ENCODE assay signal across 25 cellular contexts in the genomic region with DNA sequence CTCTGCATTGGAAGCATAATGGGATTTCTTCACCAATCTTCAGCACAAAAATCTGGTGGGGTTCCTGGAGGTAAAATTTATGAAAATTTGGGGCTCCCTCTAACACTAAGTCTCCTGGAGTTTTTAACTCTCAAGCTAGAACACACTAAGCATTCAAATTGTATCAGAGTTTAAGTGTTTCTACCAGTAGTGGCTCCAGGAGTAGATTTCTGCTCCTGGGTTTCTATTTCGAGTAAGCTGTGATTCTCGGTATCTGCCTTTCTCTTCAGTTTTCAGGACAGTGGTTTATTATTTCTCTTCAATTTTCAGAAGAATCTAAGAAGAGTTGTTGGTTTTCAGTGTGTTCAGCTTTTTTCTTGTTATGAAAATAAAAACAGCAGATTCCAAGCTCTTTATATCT.
"Had no signal": no experiment of that assay in that cellular context is flagged by ENCODE, and none has a peak within 500 bp of the region (broad histone marks: within the 10 kb centered on the region; RNA-seq: fewer than 3 reads in every experiment).

No MANE protein-coding gene starts in this region.

- H3K4me3 Mint-ChIP-seq: activated CD4-positive, alpha-beta memory T cell treated with anti-CD3 and anti-CD28 coated beads for 36 hours; activated CD4-positive, alpha-beta T cell treated with anti-CD3 and anti-CD28 coated beads, Interleukin-2, amount 10 ng/mL, durations not matched to agents 7 days and 5 days; activated naive CD4-positive, alpha-beta T cell treated with anti-CD3 and anti-CD28 coated beads for 36 hours; activated naive CD8-positive, alpha-beta T cell; activated T-helper 17 cell treated with anti-CD3 and anti-CD28 coated beads, Interleukin-2, amount 50 U/mL, for 72 hours; brain; central memory CD8-positive, alpha-beta T cell had no signal

- DNase-seq: activated CD4-positive, alpha-beta memory T cell treated with anti-CD3 and anti-CD28 coated beads for 36 hours; activated CD4-positive, alpha-beta T cell treated with anti-CD3 and anti-CD28 coated beads, Interleukin-2, amount 10 ng/mL, durations not matched to agents 7 days and 5 days; activated CD4-positive, CD25-positive, alpha-beta regulatory T cell; activated gamma-delta T cell; activated naive CD4-positive, alpha-beta T cell treated with anti-CD3 and anti-CD28 coated beads for 36 hours; activated T-cell treated with anti-CD3 and anti-CD28 coated beads for 4 hours; activated T-cell treated with anti-CD3 and anti-CD28 coated beads, Interleukin-2, amount 50 U/mL, for 48 hours; amygdala; Karpas-422; NCI-H1048; NCI-H1417; NCI-H1930; NCI-H2107; NCI-H2171 treated with DMSO at 0.1 percent for 48 hours; NCI-H226; NCI-H510A; NCI-H526 treated with DMSO at 0.1 percent for 48 hours; PC-3; SHP77 treated with DMSO at 0.1 percent for 48 hours; T-helper 1 cell had no signal

- H3K27ac ChIP-seq: VCaP had no signal

- H3K36me3 Mint-ChIP-seq: activated CD4-positive, alpha-beta memory T cell treated with anti-CD3 and anti-CD28 coated beads for 36 hours; activated naive CD8-positive, alpha-beta T cell; brain had no signal

- H3K4me1 Mint-ChIP-seq: activated CD4-positive, alpha-beta T cell treated with anti-CD3 and anti-CD28 coated beads, Interleukin-2, amount 10 ng/mL, durations not matched to agents 7 days and 5 days; activated T-helper 17 cell treated with anti-CD3 and anti-CD28 coated beads, Interleukin-2, amount 50 U/mL, for 72 hours; brain; central memory CD8-positive, alpha-beta T cell had no signal

- H3K27me3 Mint-ChIP-seq: activated CD4-positive, alpha-beta memory T cell treated with anti-CD3 and anti-CD28 coated beads for 36 hours; activated CD4-positive, alpha-beta T cell treated with anti-CD3 and anti-CD28 coated beads, Interleukin-2, amount 10 ng/mL, durations not matched to agents 7 days and 5 days; activated naive CD8-positive, alpha-beta T cell; activated T-helper 17 cell treated with anti-CD3 and anti-CD28 coated beads, Interleukin-2, amount 50 U/mL, for 72 hours; brain; central memory CD8-positive, alpha-beta T cell had no signal

- H3K27ac Mint-ChIP-seq: activated CD4-positive, alpha-beta memory T cell treated with anti-CD3 and anti-CD28 coated beads for 36 hours; activated CD4-positive, alpha-beta T cell treated with anti-CD3 and anti-CD28 coated beads, Interleukin-2, amount 10 ng/mL, durations not matched to agents 7 days and 5 days; activated naive CD4-positive, alpha-beta T cell treated with anti-CD3 and anti-CD28 coated beads for 36 hours; activated naive CD8-positive, alpha-beta T cell; activated T-helper 17 cell treated with anti-CD3 and anti-CD28 coated beads, Interleukin-2, amount 50 U/mL, for 72 hours; brain had no signal

- ATAC-seq: activated T-helper 17 cell treated with anti-CD3 and anti-CD28 coated beads, Interleukin-2, amount 50 U/mL, for 72 hours; PC-3 had no signal
